15 cellular contexts compared by ENCODE assay signal in genomic region chr10:61464461-61465215, GRCh38. TPM values are rescaled to one million over a fixed set of nuclear protein-coding genes. Genes with fewer than 3 reads are reported as not detected.
DNase-seq lines count a peak whose midpoint lies in the region; ATAC-seq and TF ChIP-seq lines count a peak whose summit lies in the region.
"Had no signal": no experiment of that assay in that cellular context is flagged by ENCODE, and none has a peak within 500 bp of the region (broad histone marks: within the 10 kb centered on the region; RNA-seq: fewer than 3 reads in every experiment).

No MANE protein-coding gene starts in this region.

- no peak overlapping the region for H3K4me3 Mint-ChIP-seq in naive thymus-derived CD4-positive, alpha-beta T cell
- H3K4me3 Mint-ChIP-seq: activated naive CD4-positive, alpha-beta T cell treated with anti-CD3 and anti-CD28 coated beads, Interleukin-2, amount 50 U/mL, for 24 hours had no signal

- CTCF ChIA-PET in naive thymus-derived CD4-positive, alpha-beta T cell (lab: Charles Lee) = no interaction called here

- H3K27me3 ChIP-seq in naive thymus-derived CD4-positive, alpha-beta T cell (ENCODE audit: control insufficient read depth in 2 of 2, insufficient read depth in 2 of 2, low read length in 2 of 2) = no peaks in the 10 kb centered on the region
- no peaks in the 10 kb centered on the region for H3K27me3 ChIP-seq in prostate gland (replicated peaks; ENCODE audit: insufficient read depth)

- no peaks in the 10 kb centered on the region for H3K36me3 Mint-ChIP-seq in naive thymus-derived CD4-positive, alpha-beta T cell
- H3K36me3 Mint-ChIP-seq: activated naive CD4-positive, alpha-beta T cell treated with anti-CD3 and anti-CD28 coated beads, Interleukin-2, amount 50 U/mL, for 24 hours had no signal

- 77% methylated on average over 6 of the region's 6 CpGs for WGBS in prostate gland

- TF ChIP-seq CTCF in AG09319 (IDR thresholded peaks at IDR 0.05; ENCODE audit: low read depth, low read length) (no peak), choroid plexus epithelial cell (conservative IDR thresholded peaks at IDR 0.05; ENCODE audit: low read depth, low read length) (no peak), prostate gland (IDR thresholded peaks at IDR 0.05) (no peak)

- H3K4me3 ChIP-seq in choroid plexus epithelial cell (ENCODE audit: low read depth, low read length) = no peak overlapping the region
- no peak overlapping the region for H3K4me3 ChIP-seq in naive thymus-derived CD4-positive, alpha-beta T cell (ENCODE audit: low read length)
- no peak overlapping the region for H3K4me3 ChIP-seq in prostate gland

- peaks cover 0 to 4% (median 0%) of the 10 kb centered on the region in 5 donors for H3K27me3 Mint-ChIP-seq in naive thymus-derived CD4-positive, alpha-beta T cell
- H3K27me3 Mint-ChIP-seq: activated naive CD4-positive, alpha-beta T cell treated with anti-CD3 and anti-CD28 coated beads, Interleukin-2, amount 50 U/mL, for 24 hours had no signal

- peaks cover 0 to 7% (median 0%) of the 10 kb centered on the region in 11 donors for H3K9me3 Mint-ChIP-seq in naive thymus-derived CD4-positive, alpha-beta T cell

- no peaks in the 10 kb centered on the region for H3K9me3 ChIP-seq in naive thymus-derived CD4-positive, alpha-beta T cell (ENCODE audit: control insufficient read depth in 2 of 3, low read length in 3 of 3)
- no peaks in the 10 kb centered on the region for H3K9me3 ChIP-seq in prostate gland

- POLR2A ChIA-PET in naive thymus-derived CD4-positive, alpha-beta T cell (lab: Charles Lee) = no interaction called here

- intact Hi-C loops in naive thymus-derived CD4-positive, alpha-beta T cell (cut with micrococcal nuclease) = no loop called here
- intact Hi-C loops in prostate gland (cut with DNase I) = no loop called here

- peak; percentile 47 for DNase-seq in AG09319 (ENCODE audit: extremely low read depth, low read depth)
- peak; percentile 73 for DNase-seq in MV-4-11 (lab: John Stamatoyannopoulos, UW)
- DNase-seq in choroid plexus epithelial cell (ENCODE audit: low read depth) = peak; percentile 69
- no peak for DNase-seq in naive thymus-derived CD4-positive, alpha-beta T cell
- DNase-seq in globus pallidus (ENCODE audit: low spot score) = no peak
- no peak for DNase-seq in NCI-H446 treated with DMSO at 0.1 percent for 48 hours (lab: John Stamatoyannopoulos, UW)
- no peak for DNase-seq in prostate gland (ENCODE audit: low spot score)
- DNase-seq: C1 segment of cervical spinal cord, GDM1, left ventricle myocardium superior, NCI-H187, nucleus accumbens, SIG-M5 had no signal

- no peaks in the 10 kb centered on the region for H3K4me1 Mint-ChIP-seq in naive thymus-derived CD4-positive, alpha-beta T cell
- H3K4me1 Mint-ChIP-seq: activated naive CD4-positive, alpha-beta T cell treated with anti-CD3 and anti-CD28 coated beads, Interleukin-2, amount 50 U/mL, for 24 hours had no signal

- no peak overlapping the region for H3K27ac ChIP-seq in naive thymus-derived CD4-positive, alpha-beta T cell (ENCODE audit: low read depth, low read length)
- H3K27ac ChIP-seq in prostate gland = no peak overlapping the region

- no peak overlapping the region for H3K27ac Mint-ChIP-seq in naive thymus-derived CD4-positive, alpha-beta T cell
- H3K27ac Mint-ChIP-seq: activated naive CD4-positive, alpha-beta T cell treated with anti-CD3 and anti-CD28 coated beads, Interleukin-2, amount 50 U/mL, for 24 hours had no signal

- TF ChIP-seq POLR2A in prostate gland (IDR thresholded peaks at IDR 0.05) = no peak

- H3K36me3 ChIP-seq in naive thymus-derived CD4-positive, alpha-beta T cell (ENCODE audit: control insufficient read depth in 2 of 3, insufficient read depth in 3 of 3, low read length in 3 of 3) = no peaks in the 10 kb centered on the region
- no peaks in the 10 kb centered on the region for H3K36me3 ChIP-seq in prostate gland

- no peaks in the 10 kb centered on the region for H3K4me1 ChIP-seq in naive thymus-derived CD4-positive, alpha-beta T cell (ENCODE audit: control insufficient read depth in 2 of 2, insufficient read depth in 2 of 2, low read length in 2 of 2)
- H3K4me1 ChIP-seq in prostate gland (replicated peaks) = peaks cover 3% of the 10 kb centered on the region

- ATAC-seq in naive thymus-derived CD4-positive, alpha-beta T cell = peak; percentile 63
- ATAC-seq in HG02852 (IDR thresholded peaks at IDR 0.05; ENCODE audit: unreplicated experiment) = no peak
- ATAC-seq: left ventricle myocardium superior had no signal

RNA-seq across cellular contexts. Expression of gene TMEM26, which starts 11.5 kb away (rescaled TPM):
- under 1 TPM in 2 of 5 experiments, not detected in 3; 0.16 to 0.43 TPM for total RNA-seq in naive thymus-derived CD4-positive, alpha-beta T cell
- polyA plus RNA-seq in naive thymus-derived CD4-positive, alpha-beta T cell = not detected
- total RNA-seq in prostate gland = 10 to 100 TPM in 1 of 2 donors, 1 to 10 TPM in 1; 3.7 to 11.6 TPM

Comparison
In these comparisons a context has a peak if more than half of its experiments do, and no peak if none do; other contexts are left out.
1. DNase-seq: peak in AG09319 (single experiment), MV-4-11 (single experiment) and choroid plexus epithelial cell (single experiment); none in naive thymus-derived CD4-positive, alpha-beta T cell (0 of 9), globus pallidus (single experiment), NCI-H446 treated with DMSO at 0.1 percent for 48 hours (single experiment) and prostate gland (single experiment).